8 cellular contexts compared by ENCODE assay signal in genomic region chr7:54995631-54996340, GRCh38. TPM values are rescaled to one million over a fixed set of nuclear protein-coding genes. Genes with fewer than 3 reads are reported as not detected.
DNase-seq lines count a peak whose midpoint lies in the region; ATAC-seq, FAIRE-seq and TF ChIP-seq lines count a peak whose summit lies in the region.
"Had no signal": no experiment of that assay in that cellular context is flagged by ENCODE, and none has a peak within 500 bp of the region (broad histone marks: within the 10 kb centered on the region; RNA-seq: fewer than 3 reads in every experiment).

No MANE protein-coding gene starts in this region.

- no peak for TF ChIP-seq POLR2A in HepG2 (IDR thresholded peaks at IDR 0.05; ENCODE audit: insufficient read depth in 1 of 2, low read depth in 2 of 2, low read length in 2 of 2)

- BruUV-seq in HepG2 (replicated peaks; lab: Mats Ljungman, UMichigan) = no TSS peak

- TF ChIP-seq EP300 in HepG2 (IDR thresholded peaks at IDR 0.05; ENCODE audit: low read depth in 2 of 2, low read length in 2 of 2) = peak in 1 of 2 experiments; percentile 51; a peak in 1 of 4 replicates
- no peak for TF ChIP-seq EP300 in HepG2 (CRISPR knock-in tag; IDR thresholded peaks at IDR 0.05; ENCODE audit: borderline replicate concordance)

- 0 out of 2 replicates have a peak overlapping the region, but pooled peaks have one; percentile 21 for H3K4me2 ChIP-seq in HepG2 (ENCODE audit: low read depth, low read length)

- no peak for FAIRE-seq in HepG2 (lab: Jason Lieb, UNC)

- POLR2A ChIA-PET in HepG2 (lab: Yijun Ruan, JAX) = interaction anchor here (0.9 kb wide), 1 partner anchor 138 kb away, joined by 3 read pairs; no protein-coding TSS in a partner anchor

- no peak overlapping the region for H3K27ac ChIP-seq in HepG2 (ENCODE audit: extremely low read length, insufficient read depth, low read length)

- H3K4me1 ChIP-seq in HepG2 (ENCODE audit: insufficient read depth, low read length) = peaks cover 20% of the 10 kb centered on the region

- no peaks in the 10 kb centered on the region for H4K20me1 ChIP-seq in HepG2 (ENCODE audit: insufficient read depth, low read length)

- H3K27me3 ChIP-seq in HepG2 (ENCODE audit: control insufficient read depth in 1 of 2, insufficient read depth in 2 of 2, low read length in 2 of 2) = no peaks in the 10 kb centered on the region

- intact Hi-C loops in HepG2 (cut with micrococcal nuclease; ENCODE audit: unreplicated experiment) = no loop called here

- TF ChIP-seq RAD21 in HepG2 (CRISPR knock-in tag; IDR thresholded peaks at IDR 0.05) = no peak

- in situ Hi-C loops in HepG2 (cut with HindIII; ENCODE audit: extremely low pct_ligation_motif_present, low pct_unique_long_range_greater_than_20kb) = no loop called here

- no peaks in the 10 kb centered on the region for H3K36me3 ChIP-seq in HepG2 (replicated peaks in 1 of 2; ENCODE audit: control insufficient read depth in 1 of 2, insufficient read depth in 2 of 2, low read length in 2 of 2)

- ATAC-seq in GM18868 (IDR thresholded peaks at IDR 0.05; ENCODE audit: unreplicated experiment) (peak; percentile 96), HG02763 (IDR thresholded peaks at IDR 0.05; ENCODE audit: unreplicated experiment) (peak; percentile 88), HepG2 (no peak)

- H2AFZ ChIP-seq in HepG2 (ENCODE audit: low read length) = no peak overlapping the region

- no peaks in the 10 kb centered on the region for H3K9me3 ChIP-seq in HepG2 (ENCODE audit: low read length)

- 3% methylated on average over 5 of the region's 5 CpGs for WGBS in HepG2 (ENCODE audit: low lambda C conversion rate)

- H3K4me3 ChIP-seq in HepG2 (replicated peaks in 1 of 3; ENCODE audit: insufficient read depth in 1 of 3, low read depth in 2 of 3, low read length in 3 of 3) = no peak overlapping the region

- CTCF ChIA-PET in HepG2 (lab: Yijun Ruan, JAX; ENCODE audit: low intra/inter-chr PET ratio, low total read pairs) = no interaction called here

- no peaks in the 10 kb centered on the region for H3K79me2 ChIP-seq in HepG2 (ENCODE audit: insufficient read depth, low read length)

- H3K9ac ChIP-seq in HepG2 (ENCODE audit: insufficient read depth, low read depth, low read length) = no peak overlapping the region

- peak; percentile 91 for DNase-seq in SW480 (ENCODE audit: low spot score)
- peak; percentile 39 for DNase-seq in HepG2 (ENCODE audit: low spot score)
- no peak for DNase-seq in NCI-H748 treated with DMSO at 0.1 percent for 48 hours (lab: John Stamatoyannopoulos, UW)
- DNase-seq in NOMO-1 (lab: John Stamatoyannopoulos, UW; ENCODE audit: unreplicated experiment in 2 of 2) = no peak
- no peak for DNase-seq in superior temporal gyrus (ENCODE audit: extremely low spot score)
- DNase-seq: naive B cell had no signal

- TF ChIP-seq CTCF in HepG2 (CRISPR knock-in tag; IDR thresholded peaks at IDR 0.05) = no peak

TF ChIP-seq in HepG2, 621 proteins besides CTCF, POLR2A, EP300 and RAD21 (continues in another document):
- TF ChIP-seq FOSL2 (CRISPR knock-in tag; IDR thresholded peaks at IDR 0.05) (peak; percentile 91), ZNF7 (CRISPR knock-in tag; IDR thresholded peaks at IDR 0.05) (no peak), FOXA3 (CRISPR knock-in tag; IDR thresholded peaks at IDR 0.05) (peak; percentile 79), ZNF33A (CRISPR knock-in tag; IDR thresholded peaks at IDR 0.05; ENCODE audit: borderline replicate concordance) (no peak), THAP11 (CRISPR knock-in tag; IDR thresholded peaks at IDR 0.05) (0 out of 2 replicates have a peak, but pooled peaks have one; percentile 7), ZSCAN22 (CRISPR knock-in tag; IDR thresholded peaks at IDR 0.05) (no peak), HBP1 (CRISPR knock-in tag; IDR thresholded peaks at IDR 0.05; ENCODE audit: low read depth) (0 out of 2 replicates have a peak, but pooled peaks have one; percentile 50), FOXA1 (IDR thresholded peaks at IDR 0.05) (no peak), FOXA1 (CRISPR knock-in tag; IDR thresholded peaks at IDR 0.05) (peak; percentile 56), ELF1 (CRISPR knock-in tag; IDR thresholded peaks at IDR 0.05) (peak; percentile 51; the same call in 1 of the 2 replicates), RARA (CRISPR knock-in tag; IDR thresholded peaks at IDR 0.05) (0 out of 2 replicates have a peak, but pooled peaks have one; percentile 23), GABPB1 (CRISPR knock-in tag; IDR thresholded peaks at IDR 0.05) (0 out of 2 replicates have a peak, but pooled peaks have one; percentile 12), JUNB (CRISPR knock-in tag; IDR thresholded peaks at IDR 0.05; ENCODE audit: borderline replicate concordance) (0 out of 2 replicates have a peak, but pooled peaks have one; percentile 20), GATAD2A (CRISPR knock-in tag; IDR thresholded peaks at IDR 0.05) (0 out of 2 replicates have a peak, but pooled peaks have one; percentile 12), ELF3 (CRISPR knock-in tag; IDR thresholded peaks at IDR 0.05) (peak; percentile 62), ETV5 (CRISPR knock-in tag; IDR thresholded peaks at IDR 0.05; ENCODE audit: borderline replicate concordance) (peak; percentile 69; the same call in 1 of the 2 replicates), ZNF24 (IDR thresholded peaks at IDR 0.05) (no peak), ARID5B (CRISPR knock-in tag; IDR thresholded peaks at IDR 0.05) (peak; percentile 52; the same call in 1 of the 2 replicates)

RNA-seq across cellular contexts. Expression of gene EGFR, which starts 23.0 kb away (rescaled TPM):
- total RNA-seq in HepG2 (2016; rRNA removed; fragmentation: Illumina TruSeq; extraction: Trizol) = 7.0 TPM in 2 replicates
- 1.3 and 1.9 TPM in 2 replicates for total RNA-seq in HepG2 (2016; cell fraction: cytosol; rRNA removed; fragmentation: Illumina TruSeq; extraction: Trizol; ENCODE audit: low read depth)
- 5.7 and 7.1 TPM in 2 replicates for total RNA-seq in HepG2 (2016; cell fraction: insoluble cytoplasmic fraction; rRNA removed; fragmentation: Illumina TruSeq; extraction: Trizol)
- total RNA-seq in HepG2 (2016; cell fraction: membrane; rRNA removed; fragmentation: Illumina TruSeq; extraction: Trizol) = 3.8 and 3.9 TPM in 2 replicates
- 18.3 and 21.6 TPM in 2 replicates for total RNA-seq in HepG2 (2016; cell fraction: nucleus; rRNA removed; fragmentation: Illumina TruSeq; extraction: Trizol)
- 7.9 and 10.0 TPM in 2 replicates for polyA plus RNA-seq in HepG2 (2011; rRNA removed)
- 5.7 and 6.5 TPM in 2 replicates for polyA plus RNA-seq in HepG2 (2011; cell fraction: cytosol; rRNA removed)
- polyA plus RNA-seq in HepG2 (2011; cell fraction: nucleus; rRNA removed) = 15.6 and 16.1 TPM in 2 replicates
- 12.3 and 19.1 TPM in 2 replicates for polyA plus RNA-seq in HepG2 (2012)
- 0.76 and 0.86 TPM in 2 replicates for polyA plus RNA-seq in HepG2 (2016; cell fraction: cytosol; fragmentation: Illumina TruSeq; extraction: Trizol; ENCODE audit: low read depth)
- 4.0 and 4.9 TPM in 2 replicates for polyA plus RNA-seq in HepG2 (2016; cell fraction: insoluble cytoplasmic fraction; fragmentation: Illumina TruSeq; extraction: Trizol; ENCODE audit: low read depth)
- 1.4 and 1.9 TPM in 2 replicates for polyA plus RNA-seq in HepG2 (2016; cell fraction: membrane; fragmentation: Illumina TruSeq; extraction: Trizol; ENCODE audit: low read depth)
- 17.3 and 18.5 TPM in 2 replicates for polyA plus RNA-seq in HepG2 (2016; cell fraction: nucleus; fragmentation: Illumina TruSeq; extraction: Trizol; ENCODE audit: insufficient read depth, low read depth)
- polyA minus RNA-seq in HepG2 (2011; rRNA and poly(A)+ RNA removed; ENCODE audit: low replicate concordance) = 21.0 and 51.4 TPM in 2 replicates
- 9.3 and 14.3 TPM in 2 replicates for polyA minus RNA-seq in HepG2 (2011; cell fraction: cytosol; rRNA and poly(A)+ RNA removed)
- polyA minus RNA-seq in HepG2 (2011; cell fraction: nucleus; rRNA and poly(A)+ RNA removed) = 25.0 and 26.9 TPM in 2 replicates

Comparison
In these comparisons a context has a peak if more than half of its experiments do, and no peak if none do; other contexts are left out.
1. DNase-seq: peak in SW480 (single experiment) and HepG2 (single experiment); none in NCI-H748 treated with DMSO at 0.1 percent for 48 hours (single experiment), NOMO-1 (0 of 2) and superior temporal gyrus (single experiment).